In genomic region chr18:57576316-57576715, GRCh38 we compare ENCODE assay signal across 21 cellular contexts.
"Had no signal": no experiment of that assay in that cellular context is flagged by ENCODE, and none has a peak within 500 bp of the region (broad histone marks: within the 10 kb centered on the region; RNA-seq: fewer than 3 reads in every experiment).

No MANE protein-coding gene starts in this region.

- H3K9me3 Mint-ChIP-seq: activated naive CD4-positive, alpha-beta T cell treated with anti-CD3 and anti-CD28 coated beads, Interleukin-2, amount 50 U/mL, for 24 hours; activated T-cell treated with anti-CD3 and anti-CD28 coated beads, Interleukin-2, amount 50 U/mL, for 24 hours; activated T-helper 1 cell treated with anti-CD3 and anti-CD28 coated beads, Interleukin-12 subunit alpha, Interleukin-12 subunit beta, Interleukin-2, Interleukin-4 antibody, amounts not matched to agents 30 ng/mL and 10 ng/mL and 1 ng/mL, durations not matched to agents 14 hours and 24 hours and 36 hours had no signal

- H3K4me3 Mint-ChIP-seq: activated CD8-positive, alpha-beta T cell treated with anti-CD3 and anti-CD28 coated beads, Interleukin-2, amount 10 ng/mL, durations not matched to agents 7 days and 5 days; activated naive CD4-positive, alpha-beta T cell treated with anti-CD3 and anti-CD28 coated beads, Interleukin-2, amount 50 U/mL, for 24 hours; activated T-cell treated with anti-CD3 and anti-CD28 coated beads, Interleukin-2, amount 50 U/mL, for 24 hours; activated T-helper 1 cell treated with anti-CD3 and anti-CD28 coated beads, Interleukin-12 subunit alpha, Interleukin-12 subunit beta, Interleukin-2, Interleukin-4 antibody, amounts not matched to agents 30 ng/mL and 10 ng/mL and 1 ng/mL, durations not matched to agents 14 hours and 24 hours and 36 hours had no signal

- H3K27ac Mint-ChIP-seq: activated CD8-positive, alpha-beta T cell treated with anti-CD3 and anti-CD28 coated beads, Interleukin-2, amount 10 ng/mL, durations not matched to agents 7 days and 5 days; activated naive CD4-positive, alpha-beta T cell treated with anti-CD3 and anti-CD28 coated beads, Interleukin-2, amount 50 U/mL, for 24 hours; activated T-cell treated with anti-CD3 and anti-CD28 coated beads, Interleukin-2, amount 50 U/mL, for 24 hours; activated T-helper 1 cell treated with anti-CD3 and anti-CD28 coated beads, Interleukin-12 subunit alpha, Interleukin-12 subunit beta, Interleukin-2, Interleukin-4 antibody, amounts not matched to agents 30 ng/mL and 10 ng/mL and 1 ng/mL, durations not matched to agents 14 hours and 24 hours and 36 hours had no signal

- ATAC-seq: activated CD4-positive, CD25-positive, alpha-beta regulatory T cell treated with anti-CD3 and anti-CD28 coated beads, Interleukin-2, amount 50 U/mL, for 24 hours; activated CD8-positive, alpha-beta T cell treated with anti-CD3 and anti-CD28 coated beads, Interleukin-2, amount 10 ng/mL, durations not matched to agents 7 days and 5 days had no signal

- H3K27me3 Mint-ChIP-seq: activated naive CD4-positive, alpha-beta T cell treated with anti-CD3 and anti-CD28 coated beads, Interleukin-2, amount 50 U/mL, for 24 hours; activated T-cell treated with anti-CD3 and anti-CD28 coated beads, Interleukin-2, amount 50 U/mL, for 24 hours had no signal

- H3K27ac ChIP-seq: breast epithelium had no signal

- DNase-seq: activated CD4-positive, alpha-beta T cell treated with anti-CD3 and anti-CD28 coated beads for 4 hours; activated CD4-positive, alpha-beta T cell treated with anti-CD3 and anti-CD28 coated beads, Interleukin-2, amount 50 U/mL, for 4 hours; activated CD8-positive, alpha-beta T cell treated with anti-CD3 and anti-CD28 coated beads, Interleukin-2, amount 10 ng/mL, durations not matched to agents 7 days and 5 days; activated effector memory CD4-positive, alpha-beta T cell treated with Interleukin-2 at 50 U/mL for 16 hours; activated naive CD4-positive, alpha-beta T cell; activated T-cell treated with anti-CD3 and anti-CD28 coated beads, Interleukin-2, amount 50 U/mL, for 24 hours; aorta; central memory CD4-positive, alpha-beta T cell; IMR-90; KG1; NCI-H1092; NCI-H1930; NCI-H524; NCI-H748 treated with DMSO at 0.1 percent for 48 hours; NK-92 treated with Interleukin-12 subunit alpha and Interleukin-12 subunit beta, amount 100 ng/mL, for 24 hours; SHP77 treated with DMSO at 0.1 percent for 48 hours; T-helper 1 cell had no signal
